ENCODE assay signal across 19 cellular contexts in the genomic region with DNA sequence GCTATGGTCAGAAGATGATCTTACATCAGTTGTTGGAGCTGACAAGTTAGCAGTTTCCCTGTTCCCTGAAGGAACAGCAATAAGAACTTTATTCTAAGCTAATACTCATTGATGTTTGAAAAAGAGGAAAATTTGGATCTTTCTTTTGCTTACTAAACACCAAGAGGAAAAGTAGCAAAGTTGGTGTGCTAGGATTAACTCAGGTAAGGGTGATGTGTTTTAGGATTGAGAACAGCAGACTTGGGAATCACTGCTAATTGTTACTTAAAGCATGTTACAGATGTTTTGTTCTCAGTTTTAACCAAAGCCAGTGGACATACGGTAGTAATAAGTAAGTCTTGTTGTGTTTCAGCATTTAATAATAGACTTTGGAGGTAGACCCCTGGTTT. TPM values are rescaled to one million over a fixed set of nuclear protein-coding genes. Genes with fewer than 3 reads are reported as not detected.
DNase-seq lines count a peak whose midpoint lies in the region; ATAC-seq, FAIRE-seq and TF ChIP-seq lines count a peak whose summit lies in the region.
"Had no signal": no experiment of that assay in that cellular context is flagged by ENCODE, and none has a peak within 500 bp of the region (broad histone marks: within the 10 kb centered on the region; RNA-seq: fewer than 3 reads in every experiment).

No MANE protein-coding gene starts in this region.

- peak; percentile 37 for FAIRE-seq in K562 (lab: Jason Lieb, UNC)
- FAIRE-seq: GM19239 had no signal

- peaks cover 11% of the 10 kb centered on the region for H3K36me3 ChIP-seq in GM06990 (ENCODE audit: control insufficient read depth, insufficient read depth, low read length)
- H3K36me3 ChIP-seq in OCI-LY3 (replicated peaks; ENCODE audit: low read depth, low read length), result peaks cover 52% of the 10 kb centered on the region
- peaks cover 77% of the 10 kb centered on the region for H3K36me3 ChIP-seq in K562 (ENCODE audit: control insufficient read depth, insufficient read depth, low read length)

- H3K4me3 ChIP-seq in GM06990 (replicated peaks; ENCODE audit: low read depth, low read length) (peak overlapping the region; percentile 5; the same call in 1 of the 2 replicates), OCI-LY3 (ENCODE audit: low read length) (peak overlapping the region; percentile 46), K562 (no peak overlapping the region)

- H3K36me3 Mint-ChIP-seq in activated T-cell treated with anti-CD3 and anti-CD28 coated beads, Interleukin-2, amount 50 U/mL, for 24 hours (ENCODE audit: low read depth), result peaks cover 89% of the 10 kb centered on the region
- peaks cover 39% of the 10 kb centered on the region for H3K36me3 Mint-ChIP-seq in activated T-cell treated with anti-CD3 and anti-CD28 coated beads, Interleukin-2, amount 50 U/mL, for 4 hours (ENCODE audit: insufficient read depth)
- H3K36me3 Mint-ChIP-seq in type B pancreatic cell (peaks cover 27% of the 10 kb centered on the region), WTC11 (peaks cover 64% of the 10 kb centered on the region)

- ATAC-seq in activated T-cell treated with anti-CD3 and anti-CD28 coated beads, Interleukin-2, amount 50 U/mL, for 4 hours, result no peak
- ATAC-seq in K562, result no peak
- no peak for ATAC-seq in WTC11
- ATAC-seq: CD8-positive, alpha-beta T cell; PC-3 had no signal

- no peak overlapping the region for H3K4me3 Mint-ChIP-seq in activated T-cell treated with anti-CD3 and anti-CD28 coated beads, Interleukin-2, amount 50 U/mL, for 24 hours
- no peak overlapping the region for H3K4me3 Mint-ChIP-seq in activated T-cell treated with anti-CD3 and anti-CD28 coated beads, Interleukin-2, amount 50 U/mL, for 4 hours
- H3K4me3 Mint-ChIP-seq in type B pancreatic cell (no peak overlapping the region), WTC11 (no peak overlapping the region)
- H3K4me3 Mint-ChIP-seq: CD8-positive, alpha-beta T cell had no signal

- peak overlapping the region; percentile 79 for H3K27ac Mint-ChIP-seq in activated T-cell treated with anti-CD3 and anti-CD28 coated beads, Interleukin-2, amount 50 U/mL, for 24 hours
- H3K27ac Mint-ChIP-seq in type B pancreatic cell (no peak overlapping the region), WTC11 (no peak overlapping the region)

- H3K9me1 ChIP-seq in K562 (ENCODE audit: control insufficient read depth, insufficient read depth, low read length), result no peaks in the 10 kb centered on the region

- no peak for TF ChIP-seq EP300 in K562 (IDR thresholded peaks at IDR 0.05; ENCODE audit: low read length)

- BruUV-seq in K562 (replicated peaks; lab: Mats Ljungman, UMichigan), result no TSS peak

- H3K9me3 ChIP-seq in OCI-LY3 (ENCODE audit: insufficient read depth, low read length), result no peaks in the 10 kb centered on the region
- no peaks in the 10 kb centered on the region for H3K9me3 ChIP-seq in K562 (replicated peaks; ENCODE audit: control insufficient read depth, insufficient read depth, low read depth, low read length)

- TF ChIP-seq POLR2A in K562 (conservative IDR thresholded peaks at IDR 0.05), result no peak; the same call in 1 of the 2 replicates

- H2AFZ ChIP-seq in OCI-LY3 (ENCODE audit: low read depth, low read length) (no peak overlapping the region), K562 (ENCODE audit: low read depth, low read length) (no peak overlapping the region)

- H3K4me1 Mint-ChIP-seq in activated T-cell treated with anti-CD3 and anti-CD28 coated beads, Interleukin-2, amount 50 U/mL, for 24 hours (ENCODE audit: low read depth), result peaks cover 44% of the 10 kb centered on the region
- H3K4me1 Mint-ChIP-seq in activated T-cell treated with anti-CD3 and anti-CD28 coated beads, Interleukin-2, amount 50 U/mL, for 4 hours (ENCODE audit: low read depth), result peaks cover 25% of the 10 kb centered on the region
- peaks cover 13% of the 10 kb centered on the region for H3K4me1 Mint-ChIP-seq in type B pancreatic cell (ENCODE audit: unreplicated experiment)
- H3K4me1 Mint-ChIP-seq in WTC11, result peaks cover 18% of the 10 kb centered on the region

- POLR2A ChIA-PET in K562 (lab: Yijun Ruan, JAX) (interaction anchor here (0.8 to 2.5 kb wide), 6 partner anchors 8 to 47 kb away, joined by 4 to 13 read pairs (median 5); no protein-coding TSS in a partner anchor), WTC11 (lab: Charles Lee) (no interaction called here)

- H3K27me3 Mint-ChIP-seq in activated T-cell treated with anti-CD3 and anti-CD28 coated beads, Interleukin-2, amount 50 U/mL, for 24 hours, result no peaks in the 10 kb centered on the region
- no peaks in the 10 kb centered on the region for H3K27me3 Mint-ChIP-seq in activated T-cell treated with anti-CD3 and anti-CD28 coated beads, Interleukin-2, amount 50 U/mL, for 4 hours (ENCODE audit: low read depth)
- H3K27me3 Mint-ChIP-seq in type B pancreatic cell (no peaks in the 10 kb centered on the region), WTC11 (ENCODE audit: low read depth) (no peaks in the 10 kb centered on the region)

- CTCF ChIA-PET in K562 (lab: Yijun Ruan, JAX; ENCODE audit: low intra/inter-chr PET ratio) (no interaction called here), WTC11 (lab: Charles Lee) (interaction anchor here (0.6 to 1.9 kb wide), 4 partner anchors 12 to 237 kb away, joined by 3 to 7 read pairs (median 4); no protein-coding TSS in a partner anchor)

- intact Hi-C loops in K562 (cut with micrococcal nuclease), result no loop called here

- H4K20me1 ChIP-seq in OCI-LY3 (ENCODE audit: insufficient read depth, low read length), result peaks cover 51% of the 10 kb centered on the region
- H4K20me1 ChIP-seq in K562 (replicated peaks; ENCODE audit: control insufficient read depth, insufficient read depth, low read length), result peaks cover 16% of the 10 kb centered on the region

- in situ Hi-C loops in K562 (cut with MboI), result no loop called here

- H3K9me3 Mint-ChIP-seq in activated T-cell treated with anti-CD3 and anti-CD28 coated beads, Interleukin-2, amount 50 U/mL, for 24 hours, result no peaks in the 10 kb centered on the region
- no peaks in the 10 kb centered on the region for H3K9me3 Mint-ChIP-seq in activated T-cell treated with anti-CD3 and anti-CD28 coated beads, Interleukin-2, amount 50 U/mL, for 4 hours
- no peaks in the 10 kb centered on the region for H3K9me3 Mint-ChIP-seq in type B pancreatic cell
- H3K9me3 Mint-ChIP-seq in WTC11, result no peaks in the 10 kb centered on the region
- H3K9me3 Mint-ChIP-seq: CD8-positive, alpha-beta T cell had no signal

- no peak for TF ChIP-seq RAD21 in K562 (CRISPR knock-in tag; conservative IDR thresholded peaks at IDR 0.05 in 1 of 2, IDR thresholded peaks at IDR 0.05 in 1 of 2)

- H3K4me1 ChIP-seq in OCI-LY3 (ENCODE audit: low read length) (peaks cover 58% of the 10 kb centered on the region), K562 (replicated peaks in 1 of 2; ENCODE audit: control insufficient read depth in 2 of 2, insufficient read depth in 2 of 2, low read length in 2 of 2) (peaks cover 4 to 24% of the 10 kb centered on the region in 2 experiments; a peak in 4 of 5 replicates)

- H3K79me2 ChIP-seq in OCI-LY3 (ENCODE audit: low read length) (peaks cover 55% of the 10 kb centered on the region), K562 (ENCODE audit: control insufficient read depth, insufficient read depth, low read length) (peaks cover 32% of the 10 kb centered on the region)

- WGBS in K562 (ENCODE audit: insufficient coverage, low coverage, missing lambda C conversion rate), result 89% methylated on average over 1 of the region's 1 CpG

- TF ChIP-seq CTCF in GM06990 (IDR thresholded peaks at IDR 0.05; ENCODE audit: insufficient read depth, low read length, poor library complexity, severe bottlenecking) (no peak), OCI-LY3 (IDR thresholded peaks at IDR 0.05; ENCODE audit: low read depth, low read length) (no peak), K562 (IDR thresholded peaks at IDR 0.05 in 2 of 3, conservative IDR thresholded peaks at IDR 0.05 in 1 of 3; ENCODE audit: insufficient read depth in 2 of 3, low read depth in 1 of 3, low read length in 3 of 3) (no peak), type B pancreatic cell (conservative IDR thresholded peaks at IDR 0.05) (no peak), WTC11 (IDR thresholded peaks at IDR 0.05) (no peak)

- peak overlapping the region; percentile 93 for H3K27ac ChIP-seq in OCI-LY3 (ENCODE audit: low read length)
- H3K27ac ChIP-seq in K562 (ENCODE audit: extremely low read depth, low read depth, low read length), result no peak overlapping the region
- H3K27ac ChIP-seq: RWPE1 had no signal

- H3K27me3 ChIP-seq in GM06990 (replicated peaks; ENCODE audit: control insufficient read depth, insufficient read depth, low read length) (no peaks in the 10 kb centered on the region), OCI-LY3 (ENCODE audit: low read depth, low read length) (no peaks in the 10 kb centered on the region), K562 (ENCODE audit: control insufficient read depth in 2 of 2, insufficient read depth in 2 of 2, low read length in 2 of 2) (no peaks in the 10 kb centered on the region)

- DNase-seq in activated T-cell treated with anti-CD3 and anti-CD28 coated beads, Interleukin-2, amount 50 U/mL, for 24 hours, result no peak
- DNase-seq in activated T-cell treated with anti-CD3 and anti-CD28 coated beads, Interleukin-2, amount 50 U/mL, for 4 hours, result no peak
- DNase-seq in GM06990 (ENCODE audit: extremely low read depth, insufficient read length) (no peak), K562 (ENCODE audit: extremely low read depth in 1 of 4, low spot score in 3 of 4) (no peak), type B pancreatic cell (ENCODE audit: extremely low spot score, unreplicated experiment) (no peak), WTC11 (ENCODE audit: low spot score) (no peak), Kasumi-1 (lab: John Stamatoyannopoulos, UW) (no peak)
- DNase-seq: 8988T; CD8-positive, alpha-beta T cell; DMS79; IMR-90; NCI-H1417; NCI-H1930; NCI-H446; NCI-H748 treated with DMSO at 0.1 percent for 48 hours; PC-3 had no signal

- H3K9ac ChIP-seq in OCI-LY3 (ENCODE audit: low read length) (peak overlapping the region; percentile 23; the same call in 1 of the 2 replicates), K562 (ENCODE audit: insufficient read depth in 1 of 2, low read depth in 2 of 2, low read length in 2 of 2) (no peak overlapping the region)

- H3K4me2 ChIP-seq in OCI-LY3 (ENCODE audit: low read length), result peak overlapping the region; percentile 63
- no peak overlapping the region for H3K4me2 ChIP-seq in K562 (ENCODE audit: insufficient read depth, low read length)

RNA-seq across cellular contexts. Expression of a gene that starts 3.7 kb away (rescaled TPM):
- 10 to 100 TPM; 31.7 to 36.5 (median 33.3) TPM for total RNA-seq in activated T-cell treated with anti-CD3 and anti-CD28 coated beads, Interleukin-2, amount 50 U/mL, for 4 hours
- total RNA-seq in K562 (2011; cell fraction: chromatin; rRNA removed; ENCODE audit: low replicate concordance), result 102 and 113 TPM in 2 replicates
- total RNA-seq in K562 (2011; cell fraction: nucleolus; rRNA removed), result 84.7 and 97.7 TPM in 2 replicates
- total RNA-seq in K562 (2011; cell fraction: nucleoplasm; rRNA removed), result 88.4 and 88.6 TPM in 2 replicates
- total RNA-seq in K562 (2014; rRNA removed), result 28.1 and 33.9 TPM in 2 replicates
- 19.8 and 21.4 TPM in 2 replicates for total RNA-seq in K562 (2014; rRNA removed; fragmentation: Illumina TruSeq; extraction: Trizol)
- 19.3 and 20.2 TPM in 2 replicates for total RNA-seq in K562 (2015; rRNA removed; fragmentation: Illumina TruSeq; extraction: Trizol)
- total RNA-seq in K562 (2021), result 24.4 and 28.5 TPM in 2 replicates
- polyA plus RNA-seq in K562 (2011; rRNA removed), result 23.7 and 29.2 TPM in 2 replicates
- 11.1 and 23.6 TPM in 2 replicates for polyA plus RNA-seq in K562 (2011; cell fraction: cytosol; rRNA removed)
- polyA plus RNA-seq in K562 (2011; cell fraction: nucleus; rRNA removed), result 78.8 and 120 TPM in 2 replicates
- 17.5 and 21.5 TPM in 2 replicates for polyA plus RNA-seq in K562 (2012)
- polyA plus RNA-seq in K562 (2014; fragmentation: Illumina TruSeq; extraction: Trizol), result 18.3 and 19.3 TPM in 2 replicates
- 1 to 10 TPM; 9.2 to 9.6 TPM for polyA plus RNA-seq in K562 (2014; fragmentation: Nextera tagmentation; extraction: Ambion mirVana)
- polyA plus RNA-seq in K562 (2014; rRNA removed), result 37.2 and 40.9 TPM in 2 replicates
- 25.0 and 25.3 TPM in 2 replicates for polyA minus RNA-seq in K562 (2011; rRNA and poly(A)+ RNA removed)
- 9.0 and 16.0 TPM in 2 replicates for polyA minus RNA-seq in K562 (2011; cell fraction: cytosol; rRNA and poly(A)+ RNA removed)
- polyA minus RNA-seq in K562 (2011; cell fraction: nucleus; rRNA and poly(A)+ RNA removed), result 47.0 and 59.0 TPM in 2 replicates
- total RNA-seq in type B pancreatic cell (ENCODE audit: low replicate concordance), result 32.6 and 36.5 TPM in 2 replicates
- total RNA-seq in WTC11 (2021), result 34.0 to 41.1 TPM (median 35.0 TPM) in 3 replicates

RNA-seq across cellular contexts. Expression of a gene that starts 19.0 kb away (rescaled TPM):
- total RNA-seq in activated T-cell treated with anti-CD3 and anti-CD28 coated beads, Interleukin-2, amount 50 U/mL, for 4 hours, result under 1 TPM; 0.54 to 0.91 (median 0.84) TPM
- total RNA-seq in K562 (2011; cell fraction: chromatin; rRNA removed; ENCODE audit: low replicate concordance), result 1.3 and 1.9 TPM in 2 replicates
- 1.8 TPM in 2 replicates for total RNA-seq in K562 (2011; cell fraction: nucleolus; rRNA removed)
- 0.51 and 2.0 TPM in 2 replicates for total RNA-seq in K562 (2011; cell fraction: nucleoplasm; rRNA removed)
- total RNA-seq in K562 (2014; rRNA removed) (0.18 and 0.37 TPM in 2 replicates), K562 (2014; rRNA removed; fragmentation: Illumina TruSeq; extraction: Trizol) (0.22 and 0.62 TPM in 2 replicates), K562 (2015; rRNA removed; fragmentation: Illumina TruSeq; extraction: Trizol) (0.14 and 0.26 TPM in 2 replicates), K562 (2021) (0.85 and 0.95 TPM in 2 replicates), type B pancreatic cell (ENCODE audit: low replicate concordance) (23.7 and 42.9 TPM in 2 replicates), WTC11 (2021) (20.5 to 24.6 TPM (median 23.1 TPM) in 3 replicates)
- polyA plus RNA-seq in K562 (2011; rRNA removed) (0.24 and 0.61 TPM in 2 replicates), K562 (2014; fragmentation: Illumina TruSeq; extraction: Trizol) (0.14 and 0.28 TPM in 2 replicates), K562 (2014; fragmentation: Nextera tagmentation; extraction: Ambion mirVana) (under 1 TPM; 0.06 to 0.07 TPM), K562 (2014; rRNA removed) (0.53 and 0.81 TPM in 2 replicates)
- polyA plus RNA-seq in K562 (2011; cell fraction: cytosol; rRNA removed), result 0.65 and 0.98 TPM in 2 replicates
- 2.1 and 3.5 TPM in 2 replicates for polyA plus RNA-seq in K562 (2011; cell fraction: nucleus; rRNA removed)
- polyA plus RNA-seq in K562 (2012), result 0.85 and 1.0 TPM in 2 replicates
- polyA minus RNA-seq in K562 (2011; rRNA and poly(A)+ RNA removed), result 0.24 and 0.42 TPM in 2 replicates
- 1.4 TPM in 1 of 2 replicates, not detected in the other for polyA minus RNA-seq in K562 (2011; cell fraction: cytosol; rRNA and poly(A)+ RNA removed)
- polyA minus RNA-seq in K562 (2011; cell fraction: nucleus; rRNA and poly(A)+ RNA removed), result 1.2 TPM in 2 replicates
- total RNA-seq: CD8-positive, alpha-beta T cell had no signal
